In the genomic region with DNA sequence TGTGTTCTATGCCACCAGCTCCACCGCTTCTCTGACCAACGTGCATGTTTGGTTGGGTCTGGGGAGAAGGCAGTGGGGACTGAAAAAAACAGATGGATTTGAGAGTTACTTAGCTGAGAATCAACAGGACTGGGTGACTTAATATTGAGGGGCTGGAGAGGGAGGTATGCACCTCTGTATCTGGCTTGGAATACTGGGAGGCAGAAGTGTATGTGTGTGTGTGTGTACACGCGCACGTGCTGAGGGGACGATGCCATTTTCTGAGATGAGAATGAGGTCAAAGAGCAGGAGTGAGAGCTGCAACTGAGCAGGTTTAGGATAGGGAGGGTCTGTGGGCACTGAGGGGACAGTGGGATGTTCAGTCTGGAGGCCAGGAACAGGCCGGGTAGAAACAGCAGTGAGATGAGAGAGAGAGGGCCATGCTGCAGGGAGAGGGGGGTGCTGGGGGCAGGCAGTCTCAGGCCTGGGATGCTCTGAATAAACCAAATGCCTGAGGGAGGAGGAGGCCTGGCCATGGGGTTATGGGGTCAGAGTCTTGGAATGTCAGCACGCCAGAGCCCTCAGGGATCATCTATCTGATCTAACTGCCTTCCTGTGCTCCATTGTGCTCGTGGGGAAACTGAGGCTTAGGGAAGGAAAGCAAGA, we compare ENCODE assay signal across 11 cellular contexts. TPM values are rescaled to one million over a fixed set of nuclear protein-coding genes. Genes with fewer than 3 reads are reported as not detected.
DNase-seq lines count a peak whose midpoint lies in the region; ATAC-seq and TF ChIP-seq lines count a peak whose summit lies in the region.
"Had no signal": no experiment of that assay in that cellular context is flagged by ENCODE, and none has a peak within 500 bp of the region (broad histone marks: within the 10 kb centered on the region; RNA-seq: fewer than 3 reads in every experiment).

No MANE protein-coding gene starts in this region.

- H3K27ac ChIP-seq in gastrocnemius medialis, result peak overlapping the region; percentile 75 to 82 (median 78)

- H3K4me3 ChIP-seq in adipocyte (ENCODE audit: low read length), result peak overlapping the region; percentile 34
- no peak overlapping the region for H3K4me3 ChIP-seq in gastrocnemius medialis

- no peaks in the 10 kb centered on the region for H3K36me3 Mint-ChIP-seq in activated T-cell treated with anti-CD3 and anti-CD28 coated beads, Interleukin-2, amount 50 U/mL, for 72 hours (ENCODE audit: insufficient read depth in 2 of 2)

- ATAC-seq in gastrocnemius medialis, result no peak
- ATAC-seq in GM18909 (IDR thresholded peaks at IDR 0.05; ENCODE audit: poor library complexity, unreplicated experiment), result no peak
- ATAC-seq in activated T-cell treated with anti-CD3 and anti-CD28 coated beads, Interleukin-2, amount 50 U/mL, for 72 hours (replicated peaks in 1 of 2), result no peak
- ATAC-seq: activated CD4-positive, CD25-positive, alpha-beta regulatory T cell treated with anti-CD3 and anti-CD28 coated beads, Interleukin-2, amount 50 U/mL, for 24 hours had no signal

- H3K9me3 ChIP-seq in adipocyte (ENCODE audit: control insufficient read depth, low read length), result no peaks in the 10 kb centered on the region
- H3K9me3 ChIP-seq in gastrocnemius medialis, result no peaks in the 10 kb centered on the region

- no peaks in the 10 kb centered on the region for H3K27me3 Mint-ChIP-seq in activated T-cell treated with anti-CD3 and anti-CD28 coated beads, Interleukin-2, amount 50 U/mL, for 72 hours (ENCODE audit: low read depth)

- H3K9me3 Mint-ChIP-seq in activated T-cell treated with anti-CD3 and anti-CD28 coated beads, Interleukin-2, amount 50 U/mL, for 72 hours, result no peaks in the 10 kb centered on the region

- no peak overlapping the region for H3K4me3 Mint-ChIP-seq in activated T-cell treated with anti-CD3 and anti-CD28 coated beads, Interleukin-2, amount 50 U/mL, for 72 hours

- H3K4me1 Mint-ChIP-seq in activated T-cell treated with anti-CD3 and anti-CD28 coated beads, Interleukin-2, amount 50 U/mL, for 72 hours (ENCODE audit: low read depth), result no peaks in the 10 kb centered on the region

- peak; percentile 98 for DNase-seq in EH (ENCODE audit: low read depth)
- peak; percentile 74 for DNase-seq in adipocyte (ENCODE audit: low read depth)
- DNase-seq in hepatic stellate cell (ENCODE audit: low spot score), result peak; percentile 83
- no peak for DNase-seq in gastrocnemius medialis
- no peak for DNase-seq in NCI-H2227 treated with DMSO at 0.1 percent for 48 hours (lab: John Stamatoyannopoulos, UW)
- DNase-seq in activated T-cell treated with anti-CD3 and anti-CD28 coated beads, Interleukin-2, amount 50 U/mL, for 72 hours, result no peak
- no peak for DNase-seq in NCI-H187 (lab: John Stamatoyannopoulos, UW)
- DNase-seq: anterior cingulate cortex; stimulated activated CD4-positive, alpha-beta T cell treated with anti-CD3 and anti-CD28 coated beads, Interleukin-2, amount 100 ng/mL, for 48 hours had no signal

- H3K27ac Mint-ChIP-seq in activated T-cell treated with anti-CD3 and anti-CD28 coated beads, Interleukin-2, amount 50 U/mL, for 72 hours, result no peak overlapping the region

- H3K4me1 ChIP-seq in adipocyte (ENCODE audit: control insufficient read depth, insufficient read depth, low read length) (peaks cover 99% of the 10 kb centered on the region), gastrocnemius medialis (peaks cover 5 to 12% of the 10 kb centered on the region in 2 donors)

- H3K9ac ChIP-seq in adipocyte (ENCODE audit: low read length), result peak overlapping the region; percentile 91

- no peak for TF ChIP-seq CTCF in gastrocnemius medialis (IDR thresholded peaks at IDR 0.05 in 4 of 5, conservative IDR thresholded peaks at IDR 0.05 in 1 of 5)

- H3K27me3 ChIP-seq in adipocyte (replicated peaks; ENCODE audit: control insufficient read depth, insufficient read depth, low read length), result no peaks in the 10 kb centered on the region
- H3K27me3 ChIP-seq in gastrocnemius medialis, result no peaks in the 10 kb centered on the region

- TF ChIP-seq POLR2A in gastrocnemius medialis (IDR thresholded peaks at IDR 0.05), result no peak

- intact Hi-C loops in gastrocnemius medialis (cut with DNase I; ENCODE audit: low total_unique reads), result no loop called here

- in situ Hi-C loops in gastrocnemius medialis (cut with MboI; ENCODE audit: low sequenced_read_pairs in 4 of 4), result no loop called here

- peaks cover 7% of the 10 kb centered on the region for H3K36me3 ChIP-seq in adipocyte (ENCODE audit: control insufficient read depth, insufficient read depth, low read length, severe bottlenecking)
- H3K36me3 ChIP-seq in gastrocnemius medialis, result no peaks in the 10 kb centered on the region

RNA-seq across cellular contexts. Expression of a gene that starts 14.0 kb away (rescaled TPM):
- 10 to 100 TPM; 27.9 to 58.4 (median 52.5) TPM for total RNA-seq in gastrocnemius medialis
- total RNA-seq in activated T-cell treated with anti-CD3 and anti-CD28 coated beads, Interleukin-2, amount 50 U/mL, for 72 hours, result 1 to 10 TPM in 1 of 2 donors, under 1 TPM in 1; 0.34 to 1.1 TPM

RNA-seq across cellular contexts. Expression of a gene that starts 24.9 kb away (rescaled TPM):
- 1 to 10 TPM in 1 of 4 donors, not detected in 3; 1.5 TPM for total RNA-seq in gastrocnemius medialis
- total RNA-seq in activated T-cell treated with anti-CD3 and anti-CD28 coated beads, Interleukin-2, amount 50 U/mL, for 72 hours, result not detected

RNA-seq across cellular contexts. Expression of a gene that starts 48.2 kb away (rescaled TPM):
- under 1 TPM in 1 of 4 donors, not detected in 3; 0.07 TPM for total RNA-seq in gastrocnemius medialis
- total RNA-seq in activated T-cell treated with anti-CD3 and anti-CD28 coated beads, Interleukin-2, amount 50 U/mL, for 72 hours, result not detected

RNA-seq across cellular contexts. Expression of a gene that starts 55.3 kb away (rescaled TPM):
- total RNA-seq in gastrocnemius medialis, result 10 to 100 TPM in 2 of 4 donors, 1 to 10 TPM in 2; 7.5 to 17.0 (median 9.8) TPM
- total RNA-seq in activated T-cell treated with anti-CD3 and anti-CD28 coated beads, Interleukin-2, amount 50 U/mL, for 72 hours, result 1 to 10 TPM; 1.2 to 1.8 TPM

Comparison
In these comparisons a context has a peak if more than half of its experiments do, and no peak if none do; other contexts are left out.
1. DNase-seq: peak in EH (single experiment), adipocyte (single experiment) and hepatic stellate cell (single experiment); none in gastrocnemius medialis (0 of 2), NCI-H2227 treated with DMSO at 0.1 percent for 48 hours (single experiment), activated T-cell treated with anti-CD3 and anti-CD28 coated beads, Interleukin-2, amount 50 U/mL, for 72 hours (0 of 2) and NCI-H187 (0 of 2).
2. RNA of a gene that starts 14.0 kb away (total RNA-seq): 27.9 to 58.4 TPM in gastrocnemius medialis; 0.34 to 1.1 TPM in activated T-cell treated with anti-CD3 and anti-CD28 coated beads, Interleukin-2, amount 50 U/mL, for 72 hours; every median in the first group is over 10 times any median in the second.